18 cellular contexts compared by ENCODE assay signal in genomic region chr2:141055526-141055925, GRCh38.
DNase-seq lines count a peak whose midpoint lies in the region; ATAC-seq and TF ChIP-seq lines count a peak whose summit lies in the region.
"Had no signal": no experiment of that assay in that cellular context is flagged by ENCODE, and none has a peak within 500 bp of the region (broad histone marks: within the 10 kb centered on the region; RNA-seq: fewer than 3 reads in every experiment).

No MANE protein-coding gene starts in this region.

- H3K27me3 ChIP-seq in BE2C, result no peaks in the 10 kb centered on the region
- H3K27me3 ChIP-seq: ascending aorta, BLaER1 had no signal

- no peaks in the 10 kb centered on the region for H3K36me3 ChIP-seq in BE2C
- H3K36me3 ChIP-seq: ascending aorta, BLaER1, left ventricle myocardium inferior, thoracic aorta had no signal

- no peaks in the 10 kb centered on the region for H3K4me1 ChIP-seq in BE2C
- H3K4me1 ChIP-seq: ascending aorta, BLaER1, left ventricle myocardium inferior had no signal

- H3K4me3 ChIP-seq in cardiac fibroblast (replicated peaks in 1 of 2; ENCODE audit: low read depth in 2 of 2, low read length in 2 of 2) (no peak overlapping the region), BE2C (ENCODE audit: low read depth, low read length) (no peak overlapping the region)
- H3K4me3 ChIP-seq: ascending aorta, BLaER1, left ventricle myocardium inferior, thoracic aorta had no signal

- H3K9me3 ChIP-seq in BE2C, result no peaks in the 10 kb centered on the region
- H3K9me3 ChIP-seq: ascending aorta, BLaER1, thoracic aorta had no signal

- no peak for ATAC-seq in HG03442 (IDR thresholded peaks at IDR 0.05; ENCODE audit: unreplicated experiment)
- ATAC-seq: activated CD4-positive, CD25-positive, alpha-beta regulatory T cell treated with anti-CD3 and anti-CD28 coated beads, Interleukin-2, amount 50 U/mL, for 24 hours; activated CD8-positive, alpha-beta memory T cell treated with anti-CD3 and anti-CD28 coated beads, Interleukin-2, amount 10 ng/mL, durations not matched to agents 7 days and 5 days; sciatic nerve had no signal

- peak; percentile 69 for DNase-seq in EH (ENCODE audit: low read depth)
- DNase-seq in M059J (ENCODE audit: low read depth), result peak; percentile 2
- peak; percentile 38 for DNase-seq in cardiac fibroblast (ENCODE audit: low read depth in 2 of 2)
- DNase-seq in kidney tubule cell (ENCODE audit: low spot score), result peak; percentile 53
- DNase-seq in BE2C, result no peak
- DNase-seq in MV-4-11 (lab: John Stamatoyannopoulos, UW), result no peak
- DNase-seq in NCI-H2171 treated with DMSO at 0.1 percent for 48 hours (lab: John Stamatoyannopoulos, UW), result no peak
- DNase-seq: activated CD8-positive, alpha-beta memory T cell treated with anti-CD3 and anti-CD28 coated beads, Interleukin-2, amount 10 ng/mL, durations not matched to agents 7 days and 5 days; activated gamma-delta T cell; KBM-7; left ventricle myocardium inferior; stimulated activated CD4-positive, alpha-beta T cell treated with anti-CD3 and anti-CD28 coated beads, Interleukin-2, amount 100 ng/mL, for 48 hours had no signal

- TF ChIP-seq CTCF in cardiac fibroblast (IDR thresholded peaks at IDR 0.05; ENCODE audit: low read depth, low read length), result no peak
- TF ChIP-seq CTCF in BE2C (IDR thresholded peaks at IDR 0.05; ENCODE audit: low read depth, low read length), result no peak

Comparison
In these comparisons a context has a peak if more than half of its experiments do, and no peak if none do; other contexts are left out.
1. DNase-seq: peak in EH (single experiment), M059J (single experiment), cardiac fibroblast (2 of 2) and kidney tubule cell (single experiment); none in BE2C (single experiment), MV-4-11 (single experiment) and NCI-H2171 treated with DMSO at 0.1 percent for 48 hours (single experiment).